Comparison of ENCODE assay signal across 8 cellular contexts in genomic region chr1:158180741-158181576, GRCh38. TPM values are rescaled to one million over a fixed set of nuclear protein-coding genes. Genes with fewer than 3 reads are reported as not detected.
DNase-seq lines count a peak whose midpoint lies in the region; ATAC-seq and TF ChIP-seq lines count a peak whose summit lies in the region.

Gene CD1D (plus strand): TSS chr1:158180895. CDS start chr1:158181102, 207 bp downstream.

- peaks cover 10% of the 10 kb centered on the region for H3K27me3 ChIP-seq in brain microvascular endothelial cell (replicated peaks)

- H3K9me3 Mint-ChIP-seq in Calu3 (ENCODE audit: low read depth, unreplicated experiment), result no peaks in the 10 kb centered on the region
- no peaks in the 10 kb centered on the region for H3K9me3 Mint-ChIP-seq in stimulated activated naive B cell treated with anti-CD40 and anti-IgM and Interleukin-4, amounts not matched to agents 10 μg/mL and 1 μg/mL and 100 μg/mL, for 72 hours

- peaks cover 24% of the 10 kb centered on the region for H3K4me1 Mint-ChIP-seq in Calu3 (ENCODE audit: low read depth, unreplicated experiment)
- peaks cover 54 to 78% of the 10 kb centered on the region in 2 donors for H3K4me1 Mint-ChIP-seq in stimulated activated naive B cell treated with anti-CD40 and anti-IgM and Interleukin-4, amounts not matched to agents 10 μg/mL and 1 μg/mL and 100 μg/mL, for 72 hours

- in situ Hi-C loops in brain microvascular endothelial cell (cut with HindIII; ENCODE audit: low pct_ligation_motif_present, low sequenced_read_pairs), result no loop called here

- peak within 1 kb of the TSS; percentile 47 for H3K4me3 ChIP-seq in brain microvascular endothelial cell (ENCODE audit: low read depth, low read length)

- H3K4me3 Mint-ChIP-seq in Calu3 (ENCODE audit: low read depth, unreplicated experiment), result peak within 1 kb of the TSS; percentile 83
- H3K4me3 Mint-ChIP-seq in stimulated activated naive B cell treated with anti-CD40 and anti-IgM and Interleukin-4, amounts not matched to agents 10 μg/mL and 1 μg/mL and 100 μg/mL, for 72 hours, result peak within 1 kb of the TSS; percentile 93 to 96

- peak; percentile 26 for ATAC-seq in left colon
- peak; percentile 39 to 44 for ATAC-seq in stimulated activated naive B cell treated with anti-CD40 and anti-IgM and Interleukin-4, amounts not matched to agents 10 μg/mL and 1 μg/mL and 100 μg/mL, for 72 hours (replicated peaks)
- no peak for ATAC-seq in GM21526 (IDR thresholded peaks at IDR 0.05; ENCODE audit: low FRiP score, unreplicated experiment)
- no peak for ATAC-seq in GM18502 (IDR thresholded peaks at IDR 0.05; ENCODE audit: poor library complexity, unreplicated experiment)
- no peak for ATAC-seq in GM18873 (IDR thresholded peaks at IDR 0.05; ENCODE audit: low FRiP score, unreplicated experiment)

- BruUV-seq in Calu3 (replicated peaks; lab: Mats Ljungman, UMichigan), result no TSS peak

- H3K27ac ChIP-seq in KOPT-K1 (ENCODE audit: low read depth, low read length, poor library complexity, severe bottlenecking), result peak within 1 kb of the TSS; percentile 66
- H3K27ac ChIP-seq in brain microvascular endothelial cell, result no peak within 1 kb of the TSS

- H3K36me3 ChIP-seq in KOPT-K1 (ENCODE audit: insufficient read depth, low read length) (no peaks in the 10 kb centered on the region), brain microvascular endothelial cell (replicated peaks) (no peaks in the 10 kb centered on the region)

- H3K27me3 Mint-ChIP-seq in Calu3 (ENCODE audit: unreplicated experiment), result peaks cover 32% of the 10 kb centered on the region
- H3K27me3 Mint-ChIP-seq in stimulated activated naive B cell treated with anti-CD40 and anti-IgM and Interleukin-4, amounts not matched to agents 10 μg/mL and 1 μg/mL and 100 μg/mL, for 72 hours, result no peaks in the 10 kb centered on the region

- TF ChIP-seq CTCF in Calu3 (IDR thresholded peaks at IDR 0.05; ENCODE audit: unreplicated experiment), result no peak
- no peak for TF ChIP-seq CTCF in brain microvascular endothelial cell (IDR thresholded peaks at IDR 0.05; ENCODE audit: low read depth, low read length, missing control alignments)

- no peak within 1 kb of the TSS for H3K27ac Mint-ChIP-seq in Calu3 (ENCODE audit: unreplicated experiment)
- peak within 1 kb of the TSS; percentile 96 for H3K27ac Mint-ChIP-seq in stimulated activated naive B cell treated with anti-CD40 and anti-IgM and Interleukin-4, amounts not matched to agents 10 μg/mL and 1 μg/mL and 100 μg/mL, for 72 hours

- intact Hi-C loops in Calu3 (cut with micrococcal nuclease; ENCODE audit: unreplicated experiment) (no loop called here), left colon (cut with DNase I, micrococcal nuclease) (no loop called here)

- CTCF ChIA-PET in Calu3 (lab: Charles Lee), result no interaction called here

- H3K36me3 Mint-ChIP-seq in Calu3 (ENCODE audit: insufficient read depth, unreplicated experiment), result peaks cover 10% of the 10 kb centered on the region
- H3K36me3 Mint-ChIP-seq in stimulated activated naive B cell treated with anti-CD40 and anti-IgM and Interleukin-4, amounts not matched to agents 10 μg/mL and 1 μg/mL and 100 μg/mL, for 72 hours, result peaks cover 4% of the 10 kb centered on the region in 2 donors

- DNase-seq in Calu3, result peak; percentile 34
- no peak for DNase-seq in brain microvascular endothelial cell
- DNase-seq in left colon, result peak; percentile 46 to 57
- peak; percentile 15 for DNase-seq in stimulated activated naive B cell treated with anti-CD40 and anti-IgM and Interleukin-4, amounts not matched to agents 10 μg/mL and 1 μg/mL and 100 μg/mL, for 72 hours

- H3K9me3 ChIP-seq in KOPT-K1 (ENCODE audit: insufficient read depth, low read length, poor library complexity, severe bottlenecking), result no peaks in the 10 kb centered on the region

RNA-seq across cellular contexts. Expression of gene CD1D, which starts in this region (rescaled TPM):
- total RNA-seq in Calu3 (2022) (0.76 and 0.86 TPM in 2 replicates), left colon (1 to 10 TPM; 6.5 to 8.2 TPM)

Comparison
In these comparisons a context has a peak if more than half of its experiments do, and no peak if none do; other contexts are left out.
1. Peak in DNase-seq in Calu3; RNA of the gene not detected or under 1 TPM.
2. ATAC-seq: peak in left colon (single experiment) and stimulated activated naive B cell treated with anti-CD40 and anti-IgM and Interleukin-4, amounts not matched to agents 10 μg/mL and 1 μg/mL and 100 μg/mL, for 72 hours (2 of 2); none in GM21526 (single experiment), GM18502 (single experiment) and GM18873 (single experiment).